ENCODE assay signal across 14 cellular contexts in genomic region chr1:98104285-98104684, GRCh38.
DNase-seq lines count a peak whose midpoint lies in the region; ATAC-seq and TF ChIP-seq lines count a peak whose summit lies in the region.
"Had no signal": no experiment of that assay in that cellular context is flagged by ENCODE, and none has a peak within 500 bp of the region (broad histone marks: within the 10 kb centered on the region; RNA-seq: fewer than 3 reads in every experiment).

No MANE protein-coding gene starts in this region.

- no peaks in the 10 kb centered on the region for H3K36me3 Mint-ChIP-seq in neural progenitor cell
- peaks cover 23% of the 10 kb centered on the region for H3K36me3 Mint-ChIP-seq in natural killer cell
- H3K36me3 Mint-ChIP-seq: activated CD8-positive, alpha-beta memory T cell treated with anti-CD3 and anti-CD28 coated beads, Interleukin-2, amount 10 ng/mL, durations not matched to agents 7 days and 5 days had no signal

- ATAC-seq in left cardiac atrium (peak; percentile 53 to 63), left ventricle myocardium superior (no peak), PC-3 (peak; percentile 63), natural killer cell (no peak)
- ATAC-seq: activated CD8-positive, alpha-beta memory T cell treated with anti-CD3 and anti-CD28 coated beads, Interleukin-2, amount 10 ng/mL, durations not matched to agents 7 days and 5 days; activated naive CD8-positive, alpha-beta T cell treated with anti-CD3 and anti-CD28 coated beads, Interleukin-2, amount 50 U/mL, for 24 hours had no signal

- no peaks in the 10 kb centered on the region for H3K9me2 ChIP-seq in PC-3 (replicated peaks; ENCODE audit: low read length)

- H3K36me3 ChIP-seq in PC-3 (ENCODE audit: low read depth, low read length) (peaks cover 14% of the 10 kb centered on the region; the same call in 1 of the 2 replicates), neural progenitor cell (no peaks in the 10 kb centered on the region)
- H3K36me3 ChIP-seq: suprapubic skin had no signal

- H3K4me1 Mint-ChIP-seq in neural progenitor cell: peaks cover 14% of the 10 kb centered on the region
- peaks cover 8 to 9% of the 10 kb centered on the region in 2 donors for H3K4me1 Mint-ChIP-seq in natural killer cell
- H3K4me1 Mint-ChIP-seq: activated CD8-positive, alpha-beta memory T cell treated with anti-CD3 and anti-CD28 coated beads, Interleukin-2, amount 10 ng/mL, durations not matched to agents 7 days and 5 days; activated naive CD8-positive, alpha-beta T cell treated with anti-CD3 and anti-CD28 coated beads, Interleukin-2, amount 50 U/mL, for 24 hours; B cell had no signal

- peaks cover 27% of the 10 kb centered on the region for H3K4me1 ChIP-seq in PC-3 (ENCODE audit: insufficient read depth, low read length)
- H3K4me1 ChIP-seq in neural progenitor cell: peaks cover 7% of the 10 kb centered on the region

- H3K4me3 Mint-ChIP-seq in neural progenitor cell (no peak overlapping the region), natural killer cell (no peak overlapping the region)
- H3K4me3 Mint-ChIP-seq: activated CD8-positive, alpha-beta memory T cell treated with anti-CD3 and anti-CD28 coated beads, Interleukin-2, amount 10 ng/mL, durations not matched to agents 7 days and 5 days; activated naive CD8-positive, alpha-beta T cell treated with anti-CD3 and anti-CD28 coated beads, Interleukin-2, amount 50 U/mL, for 24 hours; B cell had no signal

- H4K20me1 ChIP-seq in PC-3 (ENCODE audit: low read length) (no peaks in the 10 kb centered on the region), neural progenitor cell (ENCODE audit: low read depth) (no peaks in the 10 kb centered on the region)

- H3K27ac Mint-ChIP-seq in neural progenitor cell (no peak overlapping the region), natural killer cell (no peak overlapping the region)
- H3K27ac Mint-ChIP-seq: activated CD8-positive, alpha-beta memory T cell treated with anti-CD3 and anti-CD28 coated beads, Interleukin-2, amount 10 ng/mL, durations not matched to agents 7 days and 5 days; activated naive CD8-positive, alpha-beta T cell treated with anti-CD3 and anti-CD28 coated beads, Interleukin-2, amount 50 U/mL, for 24 hours; B cell had no signal

- POLR2A ChIA-PET in PC-3 (lab: Charles Lee; ENCODE audit: unreplicated experiment): no interaction called here

- H3K27ac ChIP-seq in PC-3 (ENCODE audit: low read length): no peak overlapping the region
- H3K27ac ChIP-seq in neural progenitor cell: no peak overlapping the region
- H3K27ac ChIP-seq: suprapubic skin had no signal

- H3K9ac ChIP-seq in PC-3 (ENCODE audit: low read length) (no peak overlapping the region), neural progenitor cell (no peak overlapping the region)

- H3K9me3 Mint-ChIP-seq in neural progenitor cell: peaks cover 21% of the 10 kb centered on the region
- peaks cover 16 to 19% of the 10 kb centered on the region in 2 donors for H3K9me3 Mint-ChIP-seq in natural killer cell

- DNase-seq in left cardiac atrium (no peak), left ventricle myocardium superior (no peak), PC-3 (peak; percentile 62), fibroblast of the aortic adventitia (ENCODE audit: low read depth) (peak; percentile 94), neural progenitor cell (ENCODE audit: low spot score) (no peak), natural killer cell (no peak), NCI-H82 (lab: John Stamatoyannopoulos, UW) (no peak)
- DNase-seq in activated CD8-positive, alpha-beta memory T cell treated with anti-CD3 and anti-CD28 coated beads for 24 hours: no peak
- DNase-seq: activated CD8-positive, alpha-beta memory T cell treated with anti-CD3 and anti-CD28 coated beads, Interleukin-2, amount 10 ng/mL, durations not matched to agents 7 days and 5 days; activated naive CD8-positive, alpha-beta T cell treated with anti-CD3 and anti-CD28 coated beads, Interleukin-2, amount 50 U/mL, for 24 hours; midbrain; NCI-H2029 treated with DMSO at 0.1 percent for 48 hours had no signal

- H3K27me3 Mint-ChIP-seq in neural progenitor cell (ENCODE audit: insufficient read depth, low read depth): peaks cover 2% of the 10 kb centered on the region
- H3K27me3 Mint-ChIP-seq in natural killer cell (ENCODE audit: low read depth in 2 of 2): peaks cover 0 to 5% of the 10 kb centered on the region in 2 donors
- H3K27me3 Mint-ChIP-seq: activated naive CD8-positive, alpha-beta T cell treated with anti-CD3 and anti-CD28 coated beads, Interleukin-2, amount 50 U/mL, for 24 hours; B cell had no signal

- H3K9me3 ChIP-seq in PC-3 (ENCODE audit: low read length) (0 out of 2 replicates have a peak, but pooled peaks cover 3% of the 10 kb centered on the region), neural progenitor cell (ENCODE audit: low read depth) (peaks cover 5% of the 10 kb centered on the region)

- intact Hi-C loops in left cardiac atrium (cut with DNase I): no loop called here
- intact Hi-C loops in left ventricle myocardium superior (cut with micrococcal nuclease): no loop called here
- intact Hi-C loops in PC-3 (cut with micrococcal nuclease): no loop called here
- intact Hi-C loops in natural killer cell (cut with micrococcal nuclease): no loop called here

- TF ChIP-seq CTCF in PC-3 (conservative IDR thresholded peaks at IDR 0.05; ENCODE audit: low read depth, low read length) (no peak), fibroblast of the aortic adventitia (IDR thresholded peaks at IDR 0.05; ENCODE audit: insufficient read depth, low read length) (no peak), neural progenitor cell (IDR thresholded peaks at IDR 0.05) (no peak), natural killer cell (IDR thresholded peaks at IDR 0.05) (no peak)

- H3K4me3 ChIP-seq in PC-3 (ENCODE audit: low read length) (no peak overlapping the region), fibroblast of the aortic adventitia (ENCODE audit: low read depth, low read length) (no peak overlapping the region), neural progenitor cell (no peak overlapping the region)
- H3K4me3 ChIP-seq: suprapubic skin had no signal

- H3K27me3 ChIP-seq in PC-3 (ENCODE audit: low read length) (no peaks in the 10 kb centered on the region), neural progenitor cell (no peaks in the 10 kb centered on the region)
- H3K27me3 ChIP-seq: suprapubic skin had no signal

- no TSS peak for BruUV-seq in PC-3 (replicated peaks; lab: Mats Ljungman, UMichigan)

- H2AFZ ChIP-seq in PC-3 (ENCODE audit: low read length) (no peak overlapping the region), neural progenitor cell (replicated peaks) (no peak overlapping the region)

- no peaks in the 10 kb centered on the region for H3F3A ChIP-seq in PC-3 (ENCODE audit: low read length, unreplicated experiment)
- H3F3A ChIP-seq in neural progenitor cell (ENCODE audit: low read depth): no peaks in the 10 kb centered on the region

- CTCF ChIA-PET in PC-3 (lab: Charles Lee): no interaction called here

- no peak overlapping the region for H3K4me2 ChIP-seq in PC-3 (ENCODE audit: low read length)
- no peak overlapping the region for H3K4me2 ChIP-seq in neural progenitor cell

- H3K79me2 ChIP-seq in PC-3 (ENCODE audit: low read length) (no peaks in the 10 kb centered on the region), neural progenitor cell (ENCODE audit: low read depth) (no peaks in the 10 kb centered on the region)

Comparison
In these comparisons a context has a peak if more than half of its experiments do, and no peak if none do; other contexts are left out.
1. ATAC-seq: peak in left cardiac atrium (2 of 2) and PC-3 (single experiment); none in left ventricle myocardium superior (single experiment) and natural killer cell (0 of 3).
2. DNase-seq: peak in PC-3 (single experiment) and fibroblast of the aortic adventitia (single experiment); none in left cardiac atrium (single experiment), left ventricle myocardium superior (single experiment), neural progenitor cell (single experiment), natural killer cell (single experiment), NCI-H82 (single experiment) and activated CD8-positive, alpha-beta memory T cell treated with anti-CD3 and anti-CD28 coated beads for 24 hours (single experiment).